In genomic region chr13:45807520-45808099, GRCh38 we compare ENCODE assay signal across 8 cellular contexts. TPM values are rescaled to one million over a fixed set of nuclear protein-coding genes. Genes with fewer than 3 reads are reported as not detected.
DNase-seq lines count a peak whose midpoint lies in the region; ATAC-seq, FAIRE-seq and TF ChIP-seq lines count a peak whose summit lies in the region.

No MANE protein-coding gene starts in this region.

- H3K27ac Mint-ChIP-seq in Caco-2 (ENCODE audit: unreplicated experiment): no peak overlapping the region

- POLR2A ChIA-PET in Caco-2 (lab: Charles Lee) (no interaction called here), HEK293 (lab: Yijun Ruan, JAX) (no interaction called here), GM12878 (lab: Charles Lee) (interaction anchor here (0.6 kb wide), 1 partner anchor 16 kb away, joined by 3 read pairs; no protein-coding TSS in a partner anchor)

- no peak for FAIRE-seq in GM12878 (lab: Jason Lieb, UNC)

- H3K4me3 Mint-ChIP-seq in Caco-2 (ENCODE audit: unreplicated experiment): no peak overlapping the region

- no peaks in the 10 kb centered on the region for H3K79me2 ChIP-seq in GM12878 (ENCODE audit: control insufficient read depth, insufficient read depth, low read length)

- no peaks in the 10 kb centered on the region for H3K4me1 ChIP-seq in Caco-2
- no peaks in the 10 kb centered on the region for H3K4me1 ChIP-seq in HEK293 (ENCODE audit: control insufficient read depth, insufficient read depth, low read length)
- no peaks in the 10 kb centered on the region; the same call in 1 of the 2 replicates for H3K4me1 ChIP-seq in GM12878 (ENCODE audit: control insufficient read depth, insufficient read depth, low read length)
- no peaks in the 10 kb centered on the region for H3K4me1 ChIP-seq in suprapubic skin

- H3K4me2 ChIP-seq in GM12878 (ENCODE audit: control insufficient read depth, insufficient read depth): no peak overlapping the region

- H3K36me3 ChIP-seq in Caco-2 (ENCODE audit: control insufficient read depth, insufficient read depth, low read length): no peaks in the 10 kb centered on the region
- H3K36me3 ChIP-seq in HEK293 (ENCODE audit: control insufficient read depth in 2 of 2, insufficient read depth in 1 of 2, low read length in 2 of 2): no peaks in the 10 kb centered on the region
- no peaks in the 10 kb centered on the region for H3K36me3 ChIP-seq in GM12878 (ENCODE audit: control insufficient read depth in 2 of 2, insufficient read depth in 2 of 2, low read length in 1 of 2)
- H3K36me3 ChIP-seq in suprapubic skin: no peaks in the 10 kb centered on the region

- H3K27me3 ChIP-seq in Caco-2 (replicated peaks; ENCODE audit: control insufficient read depth, insufficient read depth, low read length) (peaks cover 1% of the 10 kb centered on the region; the same call in 1 of the 2 replicates), GM12878 (replicated peaks in 1 of 2; ENCODE audit: control insufficient read depth in 2 of 2, insufficient read depth in 2 of 2, low read length in 1 of 2) (no peaks in the 10 kb centered on the region), suprapubic skin (no peaks in the 10 kb centered on the region)

- TF ChIP-seq EP300 in GM12878 (IDR thresholded peaks at IDR 0.05; ENCODE audit: borderline replicate concordance in 1 of 2, control insufficient read depth in 1 of 2, low read depth in 2 of 2, low read length in 2 of 2): no peak
- no peak for TF ChIP-seq EP300 in suprapubic skin (IDR thresholded peaks at IDR 0.05)

- RAD21 ChIA-PET in GM12878 (lab: Charles Lee; ENCODE audit: unreplicated experiment): interaction anchor here (0.6 to 1.7 kb wide), 10 partner anchors 29 to 514 kb away, joined by 3 to 15 read pairs (median 3); no protein-coding TSS in a partner anchor

- H3K4me3 ChIP-seq in Caco-2 (ENCODE audit: low read depth, low read length) (no peak overlapping the region), HEK293 (ENCODE audit: low read depth, low read length) (no peak overlapping the region), GM12878 (no peak overlapping the region), suprapubic skin (no peak overlapping the region)

- no peak overlapping the region for H2AFZ ChIP-seq in GM12878 (ENCODE audit: control insufficient read depth, low read depth, low read length)

- no peaks in the 10 kb centered on the region for H3K4me1 Mint-ChIP-seq in Caco-2 (ENCODE audit: low read depth, unreplicated experiment)

- TF ChIP-seq CTCF in Caco-2 (IDR thresholded peaks at IDR 0.05; ENCODE audit: insufficient read depth in 1 of 2, low read depth in 1 of 2, low read length in 1 of 2, severe bottlenecking in 1 of 2, unreplicated experiment in 1 of 2): peak; percentile 60 to 82
- no peak; the same call in 1 of the 2 replicates for TF ChIP-seq CTCF in HEK293 (tag by site-specific recombination; IDR thresholded peaks at IDR 0.05)
- peak; percentile 54 to 67 (median 58); a peak in 5 of 6 replicates for TF ChIP-seq CTCF in GM12878 (IDR thresholded peaks at IDR 0.05 in 2 of 3, conservative IDR thresholded peaks at IDR 0.05 in 1 of 3; ENCODE audit: control insufficient read depth in 2 of 3, extremely low read depth in 1 of 3, insufficient read depth in 1 of 3, low read depth in 3 of 3, low read length in 3 of 3)
- peak; percentile 14 to 37 for TF ChIP-seq CTCF in suprapubic skin (IDR thresholded peaks at IDR 0.05)

- in situ Hi-C loops in GM12878 (cut with MboI): no loop called here

- intact Hi-C loops in Caco-2 (cut with micrococcal nuclease; ENCODE audit: unreplicated experiment): loop anchor here (1.0 to 10.0 kb wide), 5 partner anchors 71 to 517 kb away; no protein-coding TSS in a partner anchor
- intact Hi-C loops in GM12878 (cut with micrococcal nuclease; ENCODE audit: unreplicated experiment): loop anchor here (1.0 to 5.0 kb wide), 3 partner anchors 72 to 515 kb away; no protein-coding TSS in a partner anchor

- H3K27me3 Mint-ChIP-seq in Caco-2 (ENCODE audit: insufficient read depth, unreplicated experiment): peaks cover 9% of the 10 kb centered on the region

- no peaks in the 10 kb centered on the region for H3K36me3 Mint-ChIP-seq in Caco-2 (ENCODE audit: insufficient read depth, unreplicated experiment)

- SMC1A ChIA-PET in GM12878 (lab: Charles Lee; ENCODE audit: uncharacterized antibody, unreplicated experiment): interaction anchor here (0.6 to 2.0 kb wide), 22 partner anchors 10 to 514 kb away, joined by 3 to 7 read pairs (median 3); no protein-coding TSS in a partner anchor

- H4K20me1 ChIP-seq in GM12878 (ENCODE audit: control insufficient read depth, insufficient read depth): no peaks in the 10 kb centered on the region

- H3K27ac ChIP-seq in HEK293 (ENCODE audit: extremely low read depth, low read depth, low read length): no peak overlapping the region
- H3K27ac ChIP-seq in GM12878 (ENCODE audit: control insufficient read depth, insufficient read depth): no peak overlapping the region
- no peak overlapping the region for H3K27ac ChIP-seq in suprapubic skin

- DNase-seq in Caco-2 (peak; percentile 61 to 63), NCI-H82 treated with DMSO at 0.1 percent for 48 hours (lab: John Stamatoyannopoulos, UW; ENCODE audit: unreplicated experiment) (peak; percentile 73), GM12878 (ENCODE audit: low read depth, low spot score) (peak; percentile 8), iPS-NIHi7 (ENCODE audit: extremely low spot score) (peak; percentile 81), suprapubic skin (ENCODE audit: low spot score in 2 of 2) (no peak)
- DNase-seq in activated CD4-positive, CD25-positive, alpha-beta regulatory T cell (lab: John Stamatoyannopoulos, UW): no peak

- ATAC-seq in GM12878 (peak; percentile 93), HG03045 (IDR thresholded peaks at IDR 0.05; ENCODE audit: unreplicated experiment) (no peak)

- BruUV-seq in Caco-2 (replicated peaks; lab: Mats Ljungman, UMichigan) (no TSS peak), GM12878 (replicated peaks; lab: Mats Ljungman, UMichigan) (no TSS peak)

- TF ChIP-seq POLR2A in GM12878 (IDR thresholded peaks at IDR 0.05; ENCODE audit: low read depth, low read length): no peak
- no peak for TF ChIP-seq POLR2A in suprapubic skin (IDR thresholded peaks at IDR 0.05)

- TF ChIP-seq RAD21 in GM12878 (IDR thresholded peaks at IDR 0.05; ENCODE audit: insufficient read depth, low read depth, low read length): peak; percentile 73

- H3K9me3 ChIP-seq in Caco-2 (0 out of 2 replicates have a peak, but pooled peaks cover 4% of the 10 kb centered on the region), HEK293 (ENCODE audit: control insufficient read depth, insufficient read depth, low read depth, low read length) (no peaks in the 10 kb centered on the region), GM12878 (replicated peaks; ENCODE audit: control insufficient read depth, insufficient read depth, low read length) (no peaks in the 10 kb centered on the region), suprapubic skin (no peaks in the 10 kb centered on the region)

- H3K9ac ChIP-seq in GM12878 (ENCODE audit: control insufficient read depth, insufficient read depth, low read length): no peak overlapping the region

- WGBS in GM12878 (ENCODE audit: insufficient coverage, insufficient replicate concordance, low lambda C conversion rate, missing lambda C conversion rate): 12% methylated on average over 3 of the region's 3 CpGs
- WGBS in suprapubic skin: 24% methylated on average over 3 of the region's 3 CpGs

- H3K9me3 Mint-ChIP-seq in Caco-2 (ENCODE audit: unreplicated experiment): no peaks in the 10 kb centered on the region

- CTCF ChIA-PET in Caco-2 (lab: Charles Lee) (interaction anchor here (0.6 to 2.0 kb wide), 11 partner anchors 10 to 514 kb away, joined by 3 to 26 read pairs (median 4); no protein-coding TSS in a partner anchor), HEK293 (lab: Yijun Ruan, JAX) (interaction anchor here (0.6 to 2.4 kb wide), 21 partner anchors 10 to 479 kb away, joined by 3 to 22 read pairs (median 4); no protein-coding TSS in a partner anchor), GM12878 (lab: Yijun Ruan, JAX) (interaction anchor here (0.6 to 2.5 kb wide), 35 partner anchors 9 to 662 kb away, joined by 3 to 19 read pairs (median 3); no protein-coding TSS in a partner anchor)

TF ChIP-seq in HEK293, 187 proteins besides CTCF, POLR2A, EP300 and RAD21:
- TF ChIP-seq ZNF629 (tag by site-specific recombination; IDR thresholded peaks at IDR 0.05) (peak; percentile 29; the same call in 1 of the 2 replicates), ZNF654 (tag by site-specific recombination; IDR thresholded peaks at IDR 0.05; ENCODE audit: low read depth) (peak; percentile 60), FEZF1 (tag by site-specific recombination; IDR thresholded peaks at IDR 0.05) (no peak), ZNF10 (tag by site-specific recombination; IDR thresholded peaks at IDR 0.05) (no peak)

TF ChIP-seq in GM12878, 131 proteins besides CTCF, POLR2A, EP300 and RAD21 (continues in another document):
- TF ChIP-seq NFIC (IDR thresholded peaks at IDR 0.05; ENCODE audit: low read depth, low read length) (no peak), SIN3A (IDR thresholded peaks at IDR 0.05; ENCODE audit: low read depth, low read length) (no peak), ELK1 (IDR thresholded peaks at IDR 0.05; ENCODE audit: low read depth, low read length) (no peak)

RNA-seq across cellular contexts. Expression of gene SIAH3, which starts 43.9 kb away (rescaled TPM):
- total RNA-seq in Caco-2 (2022): not detected in 2 replicates
- total RNA-seq in GM12878 (2013; cell fraction: nucleolus; rRNA removed): not detected in 2 replicates
- not detected in 2 replicates for total RNA-seq in GM12878 (2014; rRNA removed)
- not detected in 2 replicates for total RNA-seq in GM12878 (2014; rRNA removed; fragmentation: Illumina TruSeq; extraction: Trizol)
- total RNA-seq in GM12878 (2021): not detected in 2 replicates
- polyA plus RNA-seq in GM12878 (2011; ENCODE audit: low read depth): not detected
- not detected in 2 replicates for polyA plus RNA-seq in GM12878 (2011; rRNA removed)
- polyA plus RNA-seq in GM12878 (2011; cell fraction: cytosol; rRNA removed): not detected in 2 replicates
- polyA plus RNA-seq in GM12878 (2011; cell fraction: nucleus; rRNA removed): not detected in 2 replicates
- not detected in 2 replicates for polyA plus RNA-seq in GM12878 (2012)
- polyA plus RNA-seq in GM12878 (2014; fragmentation: Illumina TruSeq; extraction: Trizol): not detected in 2 replicates
- polyA plus RNA-seq in GM12878 (2014; fragmentation: Nextera tagmentation; extraction: Ambion mirVana): not detected
- polyA plus RNA-seq in GM12878 (2014; rRNA removed): not detected in 2 replicates
- not detected for polyA plus RNA-seq in GM12878 (2016; fragmentation: Nextera tagmentation; extraction: Ambion mirVana)
- not detected in 2 replicates for polyA minus RNA-seq in GM12878 (2011; rRNA and poly(A)+ RNA removed)
- polyA minus RNA-seq in GM12878 (2011; cell fraction: cytosol; rRNA and poly(A)+ RNA removed): not detected in 2 replicates
- polyA minus RNA-seq in GM12878 (2011; cell fraction: nucleus; rRNA and poly(A)+ RNA removed): not detected in 2 replicates
- under 1 TPM in 2 of 4 donors, not detected in 2; 0.10 to 0.38 TPM for total RNA-seq in suprapubic skin

Comparison
In these comparisons a context has a peak if more than half of its experiments do, and no peak if none do; other contexts are left out.
1. DNase-seq: peak in Caco-2 (2 of 2), NCI-H82 treated with DMSO at 0.1 percent for 48 hours (single experiment), GM12878 (single experiment) and iPS-NIHi7 (single experiment); none in suprapubic skin (0 of 2) and activated CD4-positive, CD25-positive, alpha-beta regulatory T cell (0 of 4).